Comparison of ENCODE assay signal across 29 cellular contexts in the genomic region with DNA sequence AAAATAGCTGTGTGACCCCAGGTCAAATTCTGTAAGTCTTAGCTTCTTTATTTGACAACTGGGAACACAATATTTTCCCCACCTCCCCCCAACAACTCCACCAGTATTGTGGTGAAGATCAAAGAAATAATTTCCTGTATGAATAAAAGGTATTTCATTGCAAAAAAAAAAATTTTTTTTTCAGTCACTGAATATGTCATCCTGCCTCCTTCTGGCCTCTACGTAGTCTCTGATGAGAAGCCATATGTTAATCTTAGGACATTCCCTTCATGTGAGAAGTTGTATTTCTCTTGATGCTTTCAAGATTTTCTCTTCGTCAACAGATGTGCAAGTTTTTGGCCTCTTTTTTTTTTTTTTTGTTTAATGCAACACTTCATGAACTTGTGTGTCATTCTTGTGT.
"Had no signal": no experiment of that assay in that cellular context is flagged by ENCODE, and none has a peak within 500 bp of the region (broad histone marks: within the 10 kb centered on the region; RNA-seq: fewer than 3 reads in every experiment).

No MANE protein-coding gene starts in this region.

- H3K4me3 Mint-ChIP-seq: activated naive CD4-positive, alpha-beta T cell treated with anti-CD3 and anti-CD28 coated beads for 36 hours; activated T-helper 1 cell treated with anti-CD3 and anti-CD28 coated beads, Interleukin-12 subunit alpha, Interleukin-12 subunit beta, Interleukin-2, Interleukin-4 antibody, amounts not matched to agents 30 ng/mL and 10 ng/mL and 1 ng/mL, durations not matched to agents 14 hours and 24 hours and 36 hours; nephron progenitor cell; stimulated activated effector memory CD8-positive, alpha-beta T cell treated with anti-CD3 and anti-CD28 coated beads, Interleukin-12 subunit alpha, Interleukin-12 subunit beta, amount 100 ng/mL, for 72 hours; stimulated activated naive CD8-positive, alpha-beta T cell treated with anti-CD3 and anti-CD28 coated beads, Interleukin-15, Interleukin-2, amounts not matched to agents 100 ng/mL and 50 ng/mL, for 24 hours had no signal

- H3K27ac Mint-ChIP-seq: activated T-helper 1 cell treated with anti-CD3 and anti-CD28 coated beads, Interleukin-12 subunit alpha, Interleukin-12 subunit beta, Interleukin-2, Interleukin-4 antibody, amounts not matched to agents 30 ng/mL and 10 ng/mL and 1 ng/mL, durations not matched to agents 14 hours and 24 hours and 36 hours; nephron progenitor cell; stimulated activated effector memory CD8-positive, alpha-beta T cell treated with anti-CD3 and anti-CD28 coated beads, Interleukin-12 subunit alpha, Interleukin-12 subunit beta, amount 100 ng/mL, for 72 hours; stimulated activated naive CD8-positive, alpha-beta T cell treated with anti-CD3 and anti-CD28 coated beads, Interleukin-15, Interleukin-2, amounts not matched to agents 100 ng/mL and 50 ng/mL, for 24 hours had no signal

- H3K4me1 ChIP-seq: colonic mucosa, esophagus squamous epithelium, pancreas, prostate gland had no signal

- H3K27ac ChIP-seq: colonic mucosa, epithelial cell of prostate, esophagus squamous epithelium, left ventricle myocardium inferior, pancreas, prostate gland, skin epidermis, thoracic aorta had no signal

- ATAC-seq: mucosa of descending colon; pancreas; sciatic nerve; stimulated activated effector memory CD8-positive, alpha-beta T cell treated with anti-CD3 and anti-CD28 coated beads, Interleukin-12 subunit alpha, Interleukin-12 subunit beta, amount 100 ng/mL, for 72 hours had no signal

- H3K27me3 Mint-ChIP-seq: stimulated activated naive CD8-positive, alpha-beta T cell treated with anti-CD3 and anti-CD28 coated beads, Interleukin-15, Interleukin-2, amounts not matched to agents 100 ng/mL and 50 ng/mL, for 24 hours had no signal

- DNase-seq: activated CD4-positive, alpha-beta T cell treated with anti-CD3 and anti-CD28 coated beads, Interleukin-2, amount 50 U/mL, for 1 hour; activated CD4-positive, CD25-positive, alpha-beta regulatory T cell treated with anti-CD3 and anti-CD28 coated beads, Interleukin-2, amount 50 U/mL, for 72 hours; activated effector memory CD4-positive, alpha-beta T cell treated with anti-CD3 and anti-CD28 coated beads, Interleukin-2, amount 50 U/mL, for 16 hours; activated naive CD4-positive, alpha-beta T cell treated with anti-CD3 and anti-CD28 coated beads for 36 hours; activated T-cell treated with anti-CD3 and anti-CD28 coated beads for 4 hours; anterior cingulate cortex; cerebellar nuclear complex; colonic mucosa; effector CD8-positive, alpha-beta T cell; esophagus squamous epithelium; left ventricle myocardium inferior; mesendoderm; mucosa of descending colon; nephron progenitor cell; pancreas; retina; stimulated activated CD4-positive, alpha-beta T cell treated with anti-CD3 and anti-CD28 coated beads, Interleukin-12 subunit alpha, Interleukin-12 subunit beta, amount 100 ng/mL, for 4 hours; stimulated activated CD4-positive, alpha-beta T cell treated with anti-CD3 and anti-CD28 coated beads, Interleukin-4, amount 100 ng/mL, for 24 hours; T1000; trophoblast cell had no signal

- H3K27me3 ChIP-seq: colonic mucosa, esophagus squamous epithelium, pancreas had no signal

- H3K9me3 ChIP-seq: colonic mucosa, left ventricle myocardium inferior, mucosa of descending colon, pancreas, prostate gland, thoracic aorta had no signal

- H3K4me1 Mint-ChIP-seq: nephron progenitor cell had no signal

- H3K4me3 ChIP-seq: colonic mucosa, esophagus squamous epithelium, left ventricle myocardium inferior, lung, mucosa of descending colon, pancreas, prostate gland, skin epidermis, thoracic aorta had no signal

- H3K36me3 ChIP-seq: colonic mucosa, prostate gland had no signal
